Comparison of ENCODE assay signal across 1 cellular context in genomic region chr10:60377955-60378354, GRCh38.
TF ChIP-seq lines count a peak whose summit lies in the region.

No MANE protein-coding gene starts in this region.

TF ChIP-seq in endothelial cell of umbilical vein, 7 proteins besides CTCF, POLR2A, EP300 and RAD21:
- TF ChIP-seq EZH2 (IDR thresholded peaks at IDR 0.05; ENCODE audit: borderline replicate concordance, low read depth, low read length, severe bottlenecking) (no peak), JUN (IDR thresholded peaks at IDR 0.05; ENCODE audit: borderline replicate concordance, insufficient read depth, insufficient read length, low read depth) (no peak), MYC (IDR thresholded peaks at IDR 0.05; ENCODE audit: low read depth, low read length) (no peak), POLR2AphosphoS5 (IDR thresholded peaks at IDR 0.05; ENCODE audit: insufficient read depth, low read depth, low read length) (no peak), GATA2 (IDR thresholded peaks at IDR 0.05; ENCODE audit: insufficient read depth, insufficient read length, low read depth, low read length) (no peak), FOS (IDR thresholded peaks at IDR 0.05; ENCODE audit: borderline replicate concordance, insufficient read depth, low read length) (peak; percentile 48)
- TF ChIP-seq, protein P1, sequence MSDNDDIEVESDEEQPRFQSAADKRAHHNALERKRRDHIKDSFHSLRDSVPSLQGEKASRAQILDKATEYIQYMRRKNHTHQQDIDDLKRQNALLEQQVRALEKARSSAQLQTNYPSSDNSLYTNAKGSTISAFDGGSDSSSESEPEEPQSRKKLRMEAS (IDR thresholded peaks at IDR 0.05; ENCODE audit: insufficient read depth, insufficient read length) = no peak
